Comparison of ENCODE assay signal across 21 cellular contexts in genomic region chr2:189608160-189608559, GRCh38. TPM values are rescaled to one million over a fixed set of nuclear protein-coding genes. Genes with fewer than 3 reads are reported as not detected.
A peak's percentile ranks its signal among the peaks of the same experiment; 100 is the strongest.
DNase-seq lines count a peak whose midpoint lies in the region; ATAC-seq, FAIRE-seq and TF ChIP-seq lines count a peak whose summit lies in the region.
"Had no signal": no experiment of that assay in that cellular context is flagged by ENCODE, and none has a peak within 500 bp of the region (broad histone marks: within the 10 kb centered on the region; RNA-seq: fewer than 3 reads in every experiment).

No MANE protein-coding gene starts in this region.

- H3K9me1 ChIP-seq in K562 (ENCODE audit: control insufficient read depth, insufficient read depth, low read length) = no peaks in the 10 kb centered on the region

- no peaks in the 10 kb centered on the region for H3K79me2 ChIP-seq in HepG2 (ENCODE audit: insufficient read depth, low read length)
- H3K79me2 ChIP-seq in PC-3 (ENCODE audit: low read length) = no peaks in the 10 kb centered on the region
- no peaks in the 10 kb centered on the region for H3K79me2 ChIP-seq in K562 (ENCODE audit: control insufficient read depth, insufficient read depth, low read length)

- H3K9ac ChIP-seq in HepG2 (ENCODE audit: insufficient read depth, low read depth, low read length) (no peak overlapping the region), PC-3 (ENCODE audit: low read length) (no peak overlapping the region), K562 (ENCODE audit: insufficient read depth in 1 of 2, low read depth in 2 of 2, low read length in 2 of 2) (peak overlapping the region in 1 of 2 experiments; percentile 35; a peak in 2 of 4 replicates)
- H3K9ac ChIP-seq: BLaER1 treated with 17β-estradiol and CSF1 and Interleukin-3, amounts not matched to agents 10 nM and 100 nM; GM23248 had no signal

- H3K4me3 ChIP-seq in HepG2 (replicated peaks in 1 of 3; ENCODE audit: insufficient read depth in 1 of 3, low read depth in 2 of 3, low read length in 3 of 3) (no peak overlapping the region; a peak in 1 of 6 replicates), right lobe of liver (no peak overlapping the region), PC-3 (ENCODE audit: low read length) (no peak overlapping the region), K562 (no peak overlapping the region)
- H3K4me3 ChIP-seq in CD8-positive, alpha-beta memory T cell (ENCODE audit: low read length) = no peak overlapping the region
- H3K4me3 ChIP-seq: BLaER1 treated with 17β-estradiol and CSF1 and Interleukin-3, amounts not matched to agents 10 nM and 100 nM; GM23248 had no signal

- BruUV-seq in HepG2 (replicated peaks; lab: Mats Ljungman, UMichigan) = no TSS peak
- BruUV-seq in PC-3 (replicated peaks; lab: Mats Ljungman, UMichigan) = no TSS peak
- BruUV-seq in K562 (replicated peaks; lab: Mats Ljungman, UMichigan) = no TSS peak

- H2AFZ ChIP-seq in HepG2 (ENCODE audit: low read length) (no peak overlapping the region), PC-3 (ENCODE audit: low read length) (no peak overlapping the region), K562 (ENCODE audit: low read depth, low read length) (peak overlapping the region; percentile 85)

- no peaks in the 10 kb centered on the region for H3K9me2 ChIP-seq in PC-3 (replicated peaks; ENCODE audit: low read length)

- no peak for ATAC-seq in HepG2
- ATAC-seq in right lobe of liver = no peak
- peak; percentile 51; the same call in 1 of the 2 replicates for ATAC-seq in PC-3
- ATAC-seq in K562 = no peak
- no peak for ATAC-seq in GM21528 (IDR thresholded peaks at IDR 0.05; ENCODE audit: low FRiP score, unreplicated experiment)
- ATAC-seq in activated CD8-positive, alpha-beta memory T cell treated with anti-CD3 and anti-CD28 coated beads, Interleukin-2, amount 10 ng/mL, durations not matched to agents 7 days and 5 days = no peak

- H3K4me2 ChIP-seq in HepG2 (ENCODE audit: low read depth, low read length) (no peak overlapping the region), PC-3 (ENCODE audit: low read length) (no peak overlapping the region), K562 (ENCODE audit: insufficient read depth, low read length) (peak overlapping the region; percentile 35)
- H3K4me2 ChIP-seq: BLaER1 treated with 17β-estradiol and CSF1 and Interleukin-3, amounts not matched to agents 10 nM and 100 nM had no signal

- POLR2A ChIA-PET in HepG2 (lab: Yijun Ruan, JAX) (interaction anchor here (4.0 kb wide), 1 partner anchor 28 kb away, joined by 21 read pairs; the partner anchor contains the start of gene SLC40A1), PC-3 (lab: Charles Lee; ENCODE audit: unreplicated experiment) (no interaction called here), K562 (lab: Yijun Ruan, JAX) (interaction anchor here (0.6 kb wide), 1 partner anchor 956 kb away, joined by 4 read pairs; no protein-coding TSS in a partner anchor)
- POLR2A ChIA-PET in CD8-positive, alpha-beta memory T cell (lab: Charles Lee) = no interaction called here

- H3K36me3 Mint-ChIP-seq in activated CD8-positive, alpha-beta memory T cell treated with anti-CD3 and anti-CD28 coated beads, Interleukin-2, amount 10 ng/mL, durations not matched to agents 7 days and 5 days = no peaks in the 10 kb centered on the region
- H3K36me3 Mint-ChIP-seq in CD8-positive, alpha-beta memory T cell = no peaks in the 10 kb centered on the region
- H3K36me3 Mint-ChIP-seq: CD4-positive, CD25-positive, alpha-beta regulatory T cell had no signal

- H3K27ac Mint-ChIP-seq in activated CD8-positive, alpha-beta memory T cell treated with anti-CD3 and anti-CD28 coated beads, Interleukin-2, amount 10 ng/mL, durations not matched to agents 7 days and 5 days = no peak overlapping the region
- H3K27ac Mint-ChIP-seq in CD8-positive, alpha-beta memory T cell = no peak overlapping the region
- H3K27ac Mint-ChIP-seq: CD4-positive, CD25-positive, alpha-beta regulatory T cell; H9 had no signal

- H3K36me3 ChIP-seq in HepG2 (replicated peaks in 1 of 2; ENCODE audit: control insufficient read depth in 1 of 2, insufficient read depth in 2 of 2, low read length in 2 of 2) (no peaks in the 10 kb centered on the region), right lobe of liver (no peaks in the 10 kb centered on the region), PC-3 (ENCODE audit: low read depth, low read length) (no peaks in the 10 kb centered on the region), K562 (ENCODE audit: control insufficient read depth, insufficient read depth, low read length) (no peaks in the 10 kb centered on the region; the same call in 2 of the 3 replicates)
- H3K36me3 ChIP-seq in CD8-positive, alpha-beta memory T cell (ENCODE audit: insufficient read depth, low read length) = no peaks in the 10 kb centered on the region
- H3K36me3 ChIP-seq: BLaER1 treated with 17β-estradiol and CSF1 and Interleukin-3, amounts not matched to agents 10 nM and 100 nM had no signal

- H4K20me1 ChIP-seq in HepG2 (ENCODE audit: insufficient read depth, low read length) (no peaks in the 10 kb centered on the region), PC-3 (ENCODE audit: low read length) (no peaks in the 10 kb centered on the region), K562 (replicated peaks; ENCODE audit: control insufficient read depth, insufficient read depth, low read length) (no peaks in the 10 kb centered on the region)
- H4K20me1 ChIP-seq: BLaER1 treated with 17β-estradiol and CSF1 and Interleukin-3, amounts not matched to agents 10 nM and 100 nM had no signal

- 21% methylated on average over 4 of the region's 4 CpGs for WGBS in HepG2 (ENCODE audit: low lambda C conversion rate)
- whole genome bisulfite sequencing in right lobe of liver (ENCODE audit: insufficient coverage, low coverage, low lambda C conversion rate, missing lambda C conversion rate) = 47% methylated on average over 4 of the region's 4 CpGs
- 7% methylated on average over 2 of the region's 4 CpGs for WGBS in K562 (ENCODE audit: insufficient coverage, low coverage, missing lambda C conversion rate)

- in situ Hi-C loops in HepG2 (cut with HindIII; ENCODE audit: extremely low pct_ligation_motif_present, low pct_unique_long_range_greater_than_20kb) (no loop called here), K562 (cut with MboI) (no loop called here)

- no peaks in the 10 kb centered on the region for H3F3A ChIP-seq in PC-3 (ENCODE audit: low read length, unreplicated experiment)

- intact Hi-C loops in HepG2 (cut with micrococcal nuclease; ENCODE audit: unreplicated experiment) = no loop called here
- intact Hi-C loops in right lobe of liver (cut with DNase I) = no loop called here
- intact Hi-C loops in PC-3 (cut with micrococcal nuclease) = no loop called here
- intact Hi-C loops in K562 (cut with micrococcal nuclease) = no loop called here

- TF ChIP-seq EP300 in HepG2 (IDR thresholded peaks at IDR 0.05; ENCODE audit: low read depth in 2 of 2, low read length in 2 of 2) (no peak), HepG2 (CRISPR knock-in tag; IDR thresholded peaks at IDR 0.05; ENCODE audit: borderline replicate concordance) (no peak), K562 (IDR thresholded peaks at IDR 0.05; ENCODE audit: low read length) (no peak)

- FAIRE-seq in HepG2 (lab: Jason Lieb, UNC) = no peak
- no peak for FAIRE-seq in K562 (lab: Jason Lieb, UNC)
- FAIRE-seq: GM12891 had no signal

- no peaks in the 10 kb centered on the region; a peak in 1 of 5 replicates for H3K27me3 ChIP-seq in HepG2 (ENCODE audit: control insufficient read depth in 1 of 2, insufficient read depth in 2 of 2, low read length in 2 of 2)
- no peaks in the 10 kb centered on the region for H3K27me3 ChIP-seq in right lobe of liver
- H3K27me3 ChIP-seq in PC-3 (ENCODE audit: low read length) = no peaks in the 10 kb centered on the region
- H3K27me3 ChIP-seq in K562 (ENCODE audit: control insufficient read depth in 2 of 2, insufficient read depth in 2 of 2, low read length in 2 of 2) = no peaks in the 10 kb centered on the region
- no peaks in the 10 kb centered on the region for H3K27me3 ChIP-seq in CD8-positive, alpha-beta memory T cell (ENCODE audit: insufficient read depth, low read length, poor library complexity, severe bottlenecking)
- H3K27me3 ChIP-seq: BLaER1 treated with 17β-estradiol and CSF1 and Interleukin-3, amounts not matched to agents 10 nM and 100 nM had no signal

- H3K4me1 Mint-ChIP-seq in activated CD8-positive, alpha-beta memory T cell treated with anti-CD3 and anti-CD28 coated beads, Interleukin-2, amount 10 ng/mL, durations not matched to agents 7 days and 5 days = no peaks in the 10 kb centered on the region
- H3K4me1 Mint-ChIP-seq in CD8-positive, alpha-beta memory T cell = no peaks in the 10 kb centered on the region
- H3K4me1 Mint-ChIP-seq: CD4-positive, CD25-positive, alpha-beta regulatory T cell; H9 had no signal

- H3K4me3 Mint-ChIP-seq in activated CD8-positive, alpha-beta memory T cell treated with anti-CD3 and anti-CD28 coated beads, Interleukin-2, amount 10 ng/mL, durations not matched to agents 7 days and 5 days = no peak overlapping the region
- no peak overlapping the region for H3K4me3 Mint-ChIP-seq in CD8-positive, alpha-beta memory T cell
- H3K4me3 Mint-ChIP-seq: CD4-positive, CD25-positive, alpha-beta regulatory T cell; H9 had no signal

- no peaks in the 10 kb centered on the region for H3K9me3 ChIP-seq in HepG2 (ENCODE audit: low read length)
- H3K9me3 ChIP-seq in right lobe of liver = no peaks in the 10 kb centered on the region
- H3K9me3 ChIP-seq in PC-3 (ENCODE audit: low read length) = no peaks in the 10 kb centered on the region
- no peaks in the 10 kb centered on the region for H3K9me3 ChIP-seq in K562 (replicated peaks; ENCODE audit: control insufficient read depth, insufficient read depth, low read depth, low read length)
- no peaks in the 10 kb centered on the region for H3K9me3 ChIP-seq in CD8-positive, alpha-beta memory T cell (ENCODE audit: low read length)
- H3K9me3 ChIP-seq: BLaER1 treated with 17β-estradiol and CSF1 and Interleukin-3, amounts not matched to agents 10 nM and 100 nM had no signal

- CTCF ChIA-PET in HepG2 (lab: Yijun Ruan, JAX; ENCODE audit: low intra/inter-chr PET ratio, low total read pairs) (no interaction called here), PC-3 (lab: Charles Lee) (no interaction called here), K562 (lab: Yijun Ruan, JAX; ENCODE audit: low intra/inter-chr PET ratio) (no interaction called here)
- CTCF ChIA-PET in activated CD8-positive, alpha-beta memory T cell treated with anti-CD3 and anti-CD28 coated beads, Interleukin-2, amount 10 ng/mL, durations not matched to agents 7 days and 5 days (lab: Charles Lee) = no interaction called here
- CTCF ChIA-PET in CD8-positive, alpha-beta memory T cell (lab: Charles Lee) = interaction anchor here (1.2 kb wide), 1 partner anchor 51 kb away, joined by 3 read pairs; no protein-coding TSS in a partner anchor

- peaks cover 29% of the 10 kb centered on the region for H3K4me1 ChIP-seq in HepG2 (ENCODE audit: insufficient read depth, low read length)
- peaks cover 0 to 8% (median 3%) of the 10 kb centered on the region in 4 donors for H3K4me1 ChIP-seq in right lobe of liver
- peaks cover 25% of the 10 kb centered on the region for H3K4me1 ChIP-seq in PC-3 (ENCODE audit: insufficient read depth, low read length)
- peaks cover 7 to 54% of the 10 kb centered on the region in 2 experiments for H3K4me1 ChIP-seq in K562 (replicated peaks in 1 of 2; ENCODE audit: control insufficient read depth in 2 of 2, insufficient read depth in 2 of 2, low read length in 2 of 2)
- H3K4me1 ChIP-seq in CD8-positive, alpha-beta memory T cell (ENCODE audit: insufficient read depth, low read length) = no peaks in the 10 kb centered on the region

- DNase-seq in HepG2 (ENCODE audit: low spot score) (no peak), right lobe of liver (no peak), PC-3 (peak; percentile 50), K562 (ENCODE audit: extremely low read depth in 1 of 4, low spot score in 3 of 4) (no peak)
- no peak for DNase-seq in stimulated activated CD4-positive, alpha-beta T cell treated with anti-CD3 and anti-CD28 coated beads, Interleukin-4, amount 100 ng/mL, for 24 hours
- DNase-seq in activated CD8-positive, alpha-beta memory T cell treated with anti-CD3 and anti-CD28 coated beads, Interleukin-2, amount 10 ng/mL, durations not matched to agents 7 days and 5 days = no peak
- DNase-seq in CD8-positive, alpha-beta memory T cell = no peak
- DNase-seq: ACHN; Calu3; CD4-positive, CD25-positive, alpha-beta regulatory T cell; DMS153; DMS79 treated with DMSO at 0.1 percent for 48 hours; EL; GM23248; H9; KG1 had no signal

- no peak for TF ChIP-seq POLR2A in HepG2 (IDR thresholded peaks at IDR 0.05; ENCODE audit: insufficient read depth in 1 of 2, low read depth in 2 of 2, low read length in 2 of 2)
- TF ChIP-seq POLR2A in right lobe of liver (IDR thresholded peaks at IDR 0.05) = no peak
- TF ChIP-seq POLR2A in K562 (conservative IDR thresholded peaks at IDR 0.05) = no peak

- no peak for TF ChIP-seq CTCF in HepG2 (CRISPR knock-in tag; IDR thresholded peaks at IDR 0.05)
- TF ChIP-seq CTCF in right lobe of liver (IDR thresholded peaks at IDR 0.05) = no peak
- TF ChIP-seq CTCF in PC-3 (conservative IDR thresholded peaks at IDR 0.05; ENCODE audit: low read depth, low read length) = no peak
- no peak for TF ChIP-seq CTCF in K562 (IDR thresholded peaks at IDR 0.05 in 2 of 3, conservative IDR thresholded peaks at IDR 0.05 in 1 of 3; ENCODE audit: insufficient read depth in 2 of 3, low read depth in 1 of 3, low read length in 3 of 3)

- peaks cover 4% of the 10 kb centered on the region for H3K27me3 Mint-ChIP-seq in activated CD8-positive, alpha-beta memory T cell treated with anti-CD3 and anti-CD28 coated beads, Interleukin-2, amount 10 ng/mL, durations not matched to agents 7 days and 5 days
- no peaks in the 10 kb centered on the region for H3K27me3 Mint-ChIP-seq in CD8-positive, alpha-beta memory T cell

- no peaks in the 10 kb centered on the region for H3K9me3 Mint-ChIP-seq in activated CD8-positive, alpha-beta memory T cell treated with anti-CD3 and anti-CD28 coated beads, Interleukin-2, amount 10 ng/mL, durations not matched to agents 7 days and 5 days (ENCODE audit: low read depth)
- no peaks in the 10 kb centered on the region for H3K9me3 Mint-ChIP-seq in CD8-positive, alpha-beta memory T cell
- H3K9me3 Mint-ChIP-seq: CD4-positive, CD25-positive, alpha-beta regulatory T cell; H9 had no signal

- H3K27ac ChIP-seq in HepG2 (ENCODE audit: extremely low read length, insufficient read depth, low read length) (no peak overlapping the region), right lobe of liver (no peak overlapping the region), PC-3 (ENCODE audit: low read length) (no peak overlapping the region), K562 (ENCODE audit: extremely low read depth, low read depth, low read length) (peak overlapping the region; percentile 56)
- no peak overlapping the region for H3K27ac ChIP-seq in CD8-positive, alpha-beta memory T cell (ENCODE audit: low read depth, low read length)
- H3K27ac ChIP-seq: 22Rv1; BLaER1 treated with 17β-estradiol and CSF1 and Interleukin-3, amounts not matched to agents 10 nM and 100 nM; HL-60 had no signal

- no peak for TF ChIP-seq RAD21 in HepG2 (CRISPR knock-in tag; IDR thresholded peaks at IDR 0.05)
- TF ChIP-seq RAD21 in K562 (CRISPR knock-in tag; conservative IDR thresholded peaks at IDR 0.05 in 1 of 2, IDR thresholded peaks at IDR 0.05 in 1 of 2) = no peak

RNA-seq across cellular contexts. Expression of gene SLC40A1, which starts 27.6 kb away (rescaled TPM):
- total RNA-seq in HepG2 (2016; rRNA removed; fragmentation: Illumina TruSeq; extraction: Trizol) (10.6 and 19.2 TPM in 2 replicates), right lobe of liver (100 to 1,000 TPM; 101 to 289 (median 134) TPM), PC-3 (2014; rRNA removed) (1.7 and 13.4 TPM in 2 replicates), K562 (2014; rRNA removed) (61.3 and 64.9 TPM in 2 replicates), K562 (2014; rRNA removed; fragmentation: Illumina TruSeq; extraction: Trizol) (71.2 and 79.7 TPM in 2 replicates), K562 (2015; rRNA removed; fragmentation: Illumina TruSeq; extraction: Trizol) (87.6 and 95.9 TPM in 2 replicates), K562 (2021) (44.1 and 47.8 TPM in 2 replicates)
- 2.5 and 3.1 TPM in 2 replicates for total RNA-seq in HepG2 (2016; cell fraction: cytosol; rRNA removed; fragmentation: Illumina TruSeq; extraction: Trizol; ENCODE audit: low read depth)
- 10.6 and 17.6 TPM in 2 replicates for total RNA-seq in HepG2 (2016; cell fraction: insoluble cytoplasmic fraction; rRNA removed; fragmentation: Illumina TruSeq; extraction: Trizol)
- total RNA-seq in HepG2 (2016; cell fraction: membrane; rRNA removed; fragmentation: Illumina TruSeq; extraction: Trizol) = 20.1 and 24.4 TPM in 2 replicates
- 9.0 and 10.7 TPM in 2 replicates for total RNA-seq in HepG2 (2016; cell fraction: nucleus; rRNA removed; fragmentation: Illumina TruSeq; extraction: Trizol)
- polyA plus RNA-seq in HepG2 (2011; rRNA removed) (21.4 and 24.9 TPM in 2 replicates), K562 (2011; rRNA removed) (29.8 and 53.5 TPM in 2 replicates), K562 (2014; fragmentation: Illumina TruSeq; extraction: Trizol) (60.6 and 65.1 TPM in 2 replicates), K562 (2014; fragmentation: Nextera tagmentation; extraction: Ambion mirVana) (10 to 100 TPM; 53.3 to 54.9 TPM), K562 (2014; rRNA removed) (41.0 and 42.2 TPM in 2 replicates)
- 14.9 and 22.6 TPM in 2 replicates for polyA plus RNA-seq in HepG2 (2011; cell fraction: cytosol; rRNA removed)
- 12.3 and 12.6 TPM in 2 replicates for polyA plus RNA-seq in HepG2 (2011; cell fraction: nucleus; rRNA removed)
- 35.5 and 45.2 TPM in 2 replicates for polyA plus RNA-seq in HepG2 (2012)
- polyA plus RNA-seq in HepG2 (2016; cell fraction: cytosol; fragmentation: Illumina TruSeq; extraction: Trizol; ENCODE audit: low read depth) = 3.4 and 3.6 TPM in 2 replicates
- 19.5 and 21.2 TPM in 2 replicates for polyA plus RNA-seq in HepG2 (2016; cell fraction: insoluble cytoplasmic fraction; fragmentation: Illumina TruSeq; extraction: Trizol; ENCODE audit: low read depth)
- 19.1 and 22.9 TPM in 2 replicates for polyA plus RNA-seq in HepG2 (2016; cell fraction: membrane; fragmentation: Illumina TruSeq; extraction: Trizol; ENCODE audit: low read depth)
- polyA plus RNA-seq in HepG2 (2016; cell fraction: nucleus; fragmentation: Illumina TruSeq; extraction: Trizol; ENCODE audit: insufficient read depth, low read depth) = 12.8 and 14.3 TPM in 2 replicates
- 0.47 and 45.0 TPM in 2 replicates for polyA minus RNA-seq in HepG2 (2011; rRNA and poly(A)+ RNA removed; ENCODE audit: low replicate concordance)
- polyA minus RNA-seq in HepG2 (2011; cell fraction: cytosol; rRNA and poly(A)+ RNA removed) = 26.4 and 29.2 TPM in 2 replicates
- polyA minus RNA-seq in HepG2 (2011; cell fraction: nucleus; rRNA and poly(A)+ RNA removed) = 33.1 and 37.5 TPM in 2 replicates
- total RNA-seq in K562 (2011; cell fraction: chromatin; rRNA removed; ENCODE audit: low replicate concordance) = 68.8 and 93.7 TPM in 2 replicates
- 41.2 and 67.8 TPM in 2 replicates for total RNA-seq in K562 (2011; cell fraction: nucleolus; rRNA removed)
- 71.1 and 83.7 TPM in 2 replicates for total RNA-seq in K562 (2011; cell fraction: nucleoplasm; rRNA removed)
- 30.2 and 32.8 TPM in 2 replicates for polyA plus RNA-seq in K562 (2011; cell fraction: cytosol; rRNA removed)
- polyA plus RNA-seq in K562 (2011; cell fraction: nucleus; rRNA removed) = 56.2 and 99.4 TPM in 2 replicates
- 26.8 and 44.9 TPM in 2 replicates for polyA plus RNA-seq in K562 (2012)
- polyA minus RNA-seq in K562 (2011; rRNA and poly(A)+ RNA removed) = 62.5 and 95.5 TPM in 2 replicates
- 15.3 and 44.3 TPM in 2 replicates for polyA minus RNA-seq in K562 (2011; cell fraction: cytosol; rRNA and poly(A)+ RNA removed)
- 67.9 and 73.3 TPM in 2 replicates for polyA minus RNA-seq in K562 (2011; cell fraction: nucleus; rRNA and poly(A)+ RNA removed)
- total RNA-seq in activated CD8-positive, alpha-beta memory T cell treated with anti-CD3 and anti-CD28 coated beads, Interleukin-2, amount 10 ng/mL, durations not matched to agents 7 days and 5 days = 1 to 10 TPM in 1 of 2 experiments, under 1 TPM in 1; 0.47 to 1.3 TPM
- total RNA-seq in CD8-positive, alpha-beta memory T cell = 1 to 10 TPM; 1.9 to 2.7 TPM
- polyA plus RNA-seq in CD8-positive, alpha-beta memory T cell = 13.7 TPM
- total RNA-seq: GM23248, H9 had no signal

RNA-seq across cellular contexts. Expression of gene ASNSD1, which starts 53.1 kb away (rescaled TPM):
- total RNA-seq in HepG2 (2016; rRNA removed; fragmentation: Illumina TruSeq; extraction: Trizol) = 96.6 and 166 TPM in 2 replicates
- total RNA-seq in HepG2 (2016; cell fraction: cytosol; rRNA removed; fragmentation: Illumina TruSeq; extraction: Trizol; ENCODE audit: low read depth) = 36.4 and 45.6 TPM in 2 replicates
- 99.9 and 166 TPM in 2 replicates for total RNA-seq in HepG2 (2016; cell fraction: insoluble cytoplasmic fraction; rRNA removed; fragmentation: Illumina TruSeq; extraction: Trizol)
- 85.2 and 99.8 TPM in 2 replicates for total RNA-seq in HepG2 (2016; cell fraction: membrane; rRNA removed; fragmentation: Illumina TruSeq; extraction: Trizol)
- total RNA-seq in HepG2 (2016; cell fraction: nucleus; rRNA removed; fragmentation: Illumina TruSeq; extraction: Trizol) = 44.0 and 50.3 TPM in 2 replicates
- polyA plus RNA-seq in HepG2 (2011; rRNA removed) = 26.9 and 35.1 TPM in 2 replicates
- 14.0 and 22.3 TPM in 2 replicates for polyA plus RNA-seq in HepG2 (2011; cell fraction: cytosol; rRNA removed)
- 9.7 and 13.3 TPM in 2 replicates for polyA plus RNA-seq in HepG2 (2011; cell fraction: nucleus; rRNA removed)
- 44.4 and 56.1 TPM in 2 replicates for polyA plus RNA-seq in HepG2 (2012)
- 29.3 and 47.9 TPM in 2 replicates for polyA plus RNA-seq in HepG2 (2016; cell fraction: cytosol; fragmentation: Illumina TruSeq; extraction: Trizol; ENCODE audit: low read depth)
- polyA plus RNA-seq in HepG2 (2016; cell fraction: insoluble cytoplasmic fraction; fragmentation: Illumina TruSeq; extraction: Trizol; ENCODE audit: low read depth) = 142 and 145 TPM in 2 replicates
- polyA plus RNA-seq in HepG2 (2016; cell fraction: membrane; fragmentation: Illumina TruSeq; extraction: Trizol; ENCODE audit: low read depth) = 58.2 and 68.6 TPM in 2 replicates
- 60.3 and 61.7 TPM in 2 replicates for polyA plus RNA-seq in HepG2 (2016; cell fraction: nucleus; fragmentation: Illumina TruSeq; extraction: Trizol; ENCODE audit: insufficient read depth, low read depth)
- polyA minus RNA-seq in HepG2 (2011; rRNA and poly(A)+ RNA removed; ENCODE audit: low replicate concordance) = 5.9 and 8.2 TPM in 2 replicates
- 58.7 and 64.4 TPM in 2 replicates for polyA minus RNA-seq in HepG2 (2011; cell fraction: cytosol; rRNA and poly(A)+ RNA removed)
- 32.3 and 35.6 TPM in 2 replicates for polyA minus RNA-seq in HepG2 (2011; cell fraction: nucleus; rRNA and poly(A)+ RNA removed)
- total RNA-seq in right lobe of liver = 10 to 100 TPM; 18.7 to 31.6 (median 27.0) TPM
- total RNA-seq in PC-3 (2014; rRNA removed) = 33.7 and 48.3 TPM in 2 replicates
- 9.2 and 28.4 TPM in 2 replicates for total RNA-seq in K562 (2011; cell fraction: chromatin; rRNA removed; ENCODE audit: low replicate concordance)
- total RNA-seq in K562 (2011; cell fraction: nucleolus; rRNA removed) = 6.0 and 7.0 TPM in 2 replicates
- 10.2 and 10.3 TPM in 2 replicates for total RNA-seq in K562 (2011; cell fraction: nucleoplasm; rRNA removed)
- 25.1 and 26.9 TPM in 2 replicates for total RNA-seq in K562 (2014; rRNA removed)
- total RNA-seq in K562 (2014; rRNA removed; fragmentation: Illumina TruSeq; extraction: Trizol) = 41.2 and 47.2 TPM in 2 replicates
- 40.1 and 40.5 TPM in 2 replicates for total RNA-seq in K562 (2015; rRNA removed; fragmentation: Illumina TruSeq; extraction: Trizol)
- total RNA-seq in K562 (2021) = 23.9 and 27.0 TPM in 2 replicates
- 19.1 and 31.7 TPM in 2 replicates for polyA plus RNA-seq in K562 (2011; rRNA removed)
- polyA plus RNA-seq in K562 (2011; cell fraction: cytosol; rRNA removed) = 3.4 and 9.2 TPM in 2 replicates
- polyA plus RNA-seq in K562 (2011; cell fraction: nucleus; rRNA removed) = 5.1 and 7.2 TPM in 2 replicates
- 17.7 and 21.5 TPM in 2 replicates for polyA plus RNA-seq in K562 (2012)
- 33.6 and 46.5 TPM in 2 replicates for polyA plus RNA-seq in K562 (2014; fragmentation: Illumina TruSeq; extraction: Trizol)
- polyA plus RNA-seq in K562 (2014; fragmentation: Nextera tagmentation; extraction: Ambion mirVana) = 10 to 100 TPM; 38.3 to 56.4 TPM
- 28.4 and 30.3 TPM in 2 replicates for polyA plus RNA-seq in K562 (2014; rRNA removed)
- polyA minus RNA-seq in K562 (2011; rRNA and poly(A)+ RNA removed) = 40.6 and 40.8 TPM in 2 replicates
- 32.7 and 48.7 TPM in 2 replicates for polyA minus RNA-seq in K562 (2011; cell fraction: cytosol; rRNA and poly(A)+ RNA removed)
- 7.0 and 13.2 TPM in 2 replicates for polyA minus RNA-seq in K562 (2011; cell fraction: nucleus; rRNA and poly(A)+ RNA removed)
- 10 to 100 TPM; 30.7 to 39.1 TPM for total RNA-seq in activated CD8-positive, alpha-beta memory T cell treated with anti-CD3 and anti-CD28 coated beads, Interleukin-2, amount 10 ng/mL, durations not matched to agents 7 days and 5 days
- total RNA-seq in CD8-positive, alpha-beta memory T cell = 10 to 100 TPM; 54.2 to 58.0 TPM
- polyA plus RNA-seq in CD8-positive, alpha-beta memory T cell = 61.9 TPM

Comparison
In these comparisons a context has a peak if more than half of its experiments do, and no peak if none do; other contexts are left out.
1. POLR2A ChIA-PET loops: an anchor here in HepG2 (4.0 kb wide) and K562 (0.6 kb wide); none called in PC-3 and CD8-positive, alpha-beta memory T cell.
2. Of the 241 proteins assayed by ChIP-seq in both HepG2 and K562: peak only in HepG2: BCL6; only in K562: NFE2; in both: none; in neither: 239.